Comparison of ENCODE assay signal across 10 cellular contexts in the genomic region with DNA sequence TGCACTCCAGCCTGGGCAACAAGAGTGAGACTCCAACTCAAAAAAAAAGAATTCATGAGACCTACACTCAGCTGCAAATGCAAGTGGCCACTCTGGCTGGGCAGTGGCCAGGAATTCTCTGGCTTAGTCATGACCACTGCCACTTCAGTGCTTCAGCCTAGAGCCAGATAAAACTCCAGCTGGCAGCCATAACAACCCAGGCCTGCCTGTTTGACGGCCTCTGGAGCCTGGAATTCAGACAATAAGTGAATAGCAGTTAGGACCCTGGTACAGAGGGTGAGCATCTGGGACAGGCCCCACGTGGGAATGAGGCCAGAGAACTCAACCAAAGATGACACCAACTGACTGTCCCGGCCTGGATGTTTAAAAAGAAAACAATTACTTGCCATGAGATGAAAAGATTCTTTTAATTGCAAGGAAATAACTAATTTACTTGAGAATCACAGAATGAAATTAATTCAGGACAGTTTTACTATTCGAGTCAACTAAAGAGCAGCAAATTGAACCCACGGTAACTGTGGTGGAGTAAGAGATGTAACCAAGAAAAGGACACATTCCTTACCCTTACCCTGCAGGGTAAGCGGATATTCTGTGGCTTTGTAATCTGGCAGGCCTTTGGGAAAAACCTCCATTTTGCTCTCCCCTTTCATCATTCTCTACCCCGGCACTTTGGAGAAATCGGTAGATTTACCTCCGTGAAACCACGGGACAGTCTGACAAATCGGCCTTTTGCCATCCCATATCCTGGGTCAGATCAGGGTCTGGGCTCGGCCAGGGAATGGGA. TPM values are rescaled to one million over a fixed set of nuclear protein-coding genes. Genes with fewer than 3 reads are reported as not detected.
A peak's percentile ranks its signal among the peaks of the same experiment; 100 is the strongest.
DNase-seq lines count a peak whose midpoint lies in the region; ATAC-seq and TF ChIP-seq lines count a peak whose summit lies in the region.
"Had no signal": no experiment of that assay in that cellular context is flagged by ENCODE, and none has a peak within 500 bp of the region (broad histone marks: within the 10 kb centered on the region; RNA-seq: fewer than 3 reads in every experiment).

No MANE protein-coding gene starts in this region.

- no peak overlapping the region for H3K4me3 ChIP-seq in astrocyte of the cerebellum (ENCODE audit: low read depth, low read length)
- H3K4me3 ChIP-seq in retinal pigment epithelial cell (ENCODE audit: low read length) = no peak overlapping the region

- DNase-seq in ELR (ENCODE audit: low read depth) (peak; percentile 71), astrocyte of the cerebellum (ENCODE audit: low read depth) (peak; percentile 94), left ventricle myocardium superior (peak; percentile 82), retinal pigment epithelial cell (ENCODE audit: low read depth) (peak; percentile 33), AML-193 (lab: John Stamatoyannopoulos, UW) (no peak)
- DNase-seq in activated CD4-positive, alpha-beta T cell treated with anti-CD3 and anti-CD28 coated beads for 48 hours = no peak
- DNase-seq: activated CD4-positive, alpha-beta T cell treated with anti-CD3 and anti-CD28 coated beads, Interleukin-2, amount 50 U/mL, for 1 hour; GF-D8 had no signal

- in situ Hi-C loops in astrocyte of the cerebellum (cut with HindIII; ENCODE audit: low sequenced_read_pairs) = no loop called here

- intact Hi-C loops in left ventricle myocardium superior (cut with micrococcal nuclease) = no loop called here

- no peak for TF ChIP-seq CTCF in astrocyte of the cerebellum (IDR thresholded peaks at IDR 0.05; ENCODE audit: low read depth, low read length, missing control alignments)
- TF ChIP-seq CTCF in retinal pigment epithelial cell (conservative IDR thresholded peaks at IDR 0.05; ENCODE audit: low read depth, low read length) = no peak

- ATAC-seq in left ventricle myocardium superior = peak; percentile 81
- no peak for ATAC-seq in GM21717 (IDR thresholded peaks at IDR 0.05; ENCODE audit: unreplicated experiment)
- ATAC-seq in GM18868 (IDR thresholded peaks at IDR 0.05; ENCODE audit: unreplicated experiment) = no peak

RNA-seq across cellular contexts. Expression of gene RCC1L, which starts 18.7 kb away (rescaled TPM):
- 49.3 TPM for total RNA-seq in left ventricle myocardium superior

RNA-seq across cellular contexts. Expression of gene GTF2IRD2B, which starts 37.5 kb away (rescaled TPM):
- total RNA-seq in left ventricle myocardium superior = 30.8 TPM

Comparison
In these comparisons a context has a peak if more than half of its experiments do, and no peak if none do; other contexts are left out.
1. DNase-seq: peak in ELR (single experiment), astrocyte of the cerebellum (single experiment), left ventricle myocardium superior (single experiment) and retinal pigment epithelial cell (single experiment); none in activated CD4-positive, alpha-beta T cell treated with anti-CD3 and anti-CD28 coated beads for 48 hours (single experiment) and AML-193 (0 of 2).